ENCODE assay signal across 9 cellular contexts in genomic region chr1:19704247-19705113, GRCh38. TPM values are rescaled to one million over a fixed set of nuclear protein-coding genes. Genes with fewer than 3 reads are reported as not detected.
DNase-seq lines count a peak whose midpoint lies in the region; ATAC-seq, FAIRE-seq and TF ChIP-seq lines count a peak whose summit lies in the region.
"Had no signal": no experiment of that assay in that cellular context is flagged by ENCODE, and none has a peak within 500 bp of the region (broad histone marks: within the 10 kb centered on the region; RNA-seq: fewer than 3 reads in every experiment).

No MANE protein-coding gene starts in this region.

- ATAC-seq in RWPE2 (ENCODE audit: low read depth) = peak; percentile 88
- ATAC-seq in pancreas = peak; percentile 80 to 99 (median 94)
- no peak for ATAC-seq in GM21825 (IDR thresholded peaks at IDR 0.05; ENCODE audit: unreplicated experiment)

- H3K27me3 ChIP-seq in RWPE2 (ENCODE audit: insufficient read depth, poor library complexity, severe bottlenecking) = no peaks in the 10 kb centered on the region
- H3K27me3 ChIP-seq in pancreas = no peaks in the 10 kb centered on the region

- H3K36me3 Mint-ChIP-seq in glutamatergic neuron (ENCODE audit: unreplicated experiment) = no peaks in the 10 kb centered on the region

- H3K9me3 ChIP-seq in RWPE2 (ENCODE audit: severe bottlenecking) (no peaks in the 10 kb centered on the region), pancreas (no peaks in the 10 kb centered on the region)

- H3K4me3 Mint-ChIP-seq in glutamatergic neuron (ENCODE audit: unreplicated experiment) = no peak overlapping the region

- TF ChIP-seq CTCF in RWPE2 (IDR thresholded peaks at IDR 0.05; ENCODE audit: poor library complexity, severe bottlenecking) (peak; percentile 91), glutamatergic neuron (IDR thresholded peaks at IDR 0.05; ENCODE audit: partially characterized antibody, unreplicated experiment) (peak; percentile 96), pancreas (IDR thresholded peaks at IDR 0.05) (peak; percentile 81 to 92 (median 83))

- peaks cover 2% of the 10 kb centered on the region for H3K4me1 Mint-ChIP-seq in glutamatergic neuron (ENCODE audit: low read depth, unreplicated experiment)

- no peak overlapping the region for H3K27ac Mint-ChIP-seq in glutamatergic neuron (ENCODE audit: unreplicated experiment)

- DNase-seq in DMS 273 (lab: John Stamatoyannopoulos, UW; ENCODE audit: unreplicated experiment) = peak; percentile 81
- DNase-seq in HS-5 (ENCODE audit: low read depth) = peak; percentile 22
- DNase-seq in RWPE2 (ENCODE audit: low spot score) = no peak
- peak; percentile 59 for DNase-seq in activated naive CD4-positive, alpha-beta T cell treated with anti-CD3 and anti-CD28 coated beads, Interleukin-2, amount 50 U/mL, for 16 hours
- DNase-seq in glutamatergic neuron = peak; percentile 91
- DNase-seq in pancreas = peak; percentile 34 to 88 (median 72)
- DNase-seq in urothelium cell line (ENCODE audit: low spot score) = peak; percentile 86

- H3K27me3 Mint-ChIP-seq in glutamatergic neuron (ENCODE audit: unreplicated experiment) = peaks cover 2% of the 10 kb centered on the region

- H3K4me1 ChIP-seq in RWPE2 (ENCODE audit: insufficient read depth, poor library complexity, severe bottlenecking) = no peaks in the 10 kb centered on the region
- H3K4me1 ChIP-seq in pancreas = no peaks in the 10 kb centered on the region

- H3K27ac ChIP-seq in RWPE2 (ENCODE audit: poor library complexity, severe bottlenecking) (no peak overlapping the region), pancreas (no peak overlapping the region)

- 26 to 32% methylated on average over 19 of the region's 19 CpGs for WGBS in pancreas, 2 donors

- H3K36me3 ChIP-seq in RWPE2 (ENCODE audit: low read depth) (no peaks in the 10 kb centered on the region), pancreas (peaks cover 0 to 8% (median 0%) of the 10 kb centered on the region in 3 donors)

- H3K4me3 ChIP-seq in RWPE2 (ENCODE audit: severe bottlenecking) (no peak overlapping the region), pancreas (no peak overlapping the region)

- intact Hi-C loops in pancreas (cut with DNase I) = no loop called here

- H3K9me3 Mint-ChIP-seq in glutamatergic neuron (ENCODE audit: unreplicated experiment) = no peaks in the 10 kb centered on the region

- FAIRE-seq in pancreas (lab: Jason Lieb, UNC) = no peak
- FAIRE-seq in urothelium cell line (lab: Jason Lieb, UNC) = no peak
- FAIRE-seq: colon had no signal

RNA-seq across cellular contexts. Expression of gene HTR6, which starts 39.8 kb away (rescaled TPM):
- total RNA-seq in glutamatergic neuron (ENCODE audit: unreplicated experiment) = not detected
- not detected for total RNA-seq in pancreas
- polyA plus RNA-seq in pancreas = not detected
